In the genomic region with DNA sequence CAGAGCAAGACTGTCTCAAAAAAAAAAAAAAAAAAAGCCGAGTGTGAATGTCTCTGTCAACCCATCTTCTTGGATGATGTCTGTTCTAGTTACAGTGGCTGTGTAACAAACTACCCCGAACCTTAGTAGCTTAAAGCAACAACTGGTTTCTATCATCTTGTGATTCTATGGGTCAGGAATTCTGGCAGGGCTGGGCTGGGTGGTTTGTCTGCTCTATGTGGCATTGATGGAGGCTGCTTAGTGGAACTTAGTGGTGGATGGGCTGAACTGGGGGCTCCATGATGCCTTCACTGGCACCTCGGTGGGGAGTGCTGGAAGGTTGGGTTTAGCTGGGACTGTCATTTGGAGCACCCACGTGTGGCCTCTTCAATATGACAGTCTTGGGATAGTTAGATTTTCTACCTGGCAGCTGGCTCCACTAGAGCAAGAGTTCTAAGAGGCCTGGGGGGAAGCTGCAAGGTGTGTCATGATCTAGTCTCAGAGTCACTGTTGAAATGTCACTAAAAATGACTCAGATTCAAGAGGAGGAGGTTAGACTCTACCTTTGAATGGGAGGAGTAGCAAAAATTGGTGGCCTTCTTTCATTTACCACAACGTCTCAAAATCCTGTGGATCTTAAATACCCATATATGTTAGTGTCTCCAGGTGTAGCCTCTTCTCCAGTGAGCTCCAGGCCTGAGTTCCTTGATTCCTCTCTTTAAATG, we compare ENCODE assay signal across 19 cellular contexts. TPM values are rescaled to one million over a fixed set of nuclear protein-coding genes. Genes with fewer than 3 reads are reported as not detected.
"Had no signal": no experiment of that assay in that cellular context is flagged by ENCODE, and none has a peak within 500 bp of the region (broad histone marks: within the 10 kb centered on the region; RNA-seq: fewer than 3 reads in every experiment).

No MANE protein-coding gene starts in this region.

- DNase-seq: activated CD4-positive, alpha-beta memory T cell treated with anti-CD3 and anti-CD28 coated beads for 36 hours; activated CD4-positive, CD25-positive, alpha-beta regulatory T cell treated with anti-CD3 and anti-CD28 coated beads, Interleukin-2, amount 50 U/mL, for 72 hours; activated naive CD4-positive, alpha-beta T cell treated with anti-CD3 and anti-CD28 coated beads, Interleukin-2, amount 10 ng/mL, durations not matched to agents 7 days and 5 days; amygdala; brain microvascular endothelial cell; effector memory CD4-positive, alpha-beta T cell; erythroblast; hypothalamus; left cardiac atrium; naive B cell; occipital lobe; SW 1271; testis had no signal

- H3K9me3 Mint-ChIP-seq: activated CD4-positive, alpha-beta memory T cell treated with anti-CD3 and anti-CD28 coated beads for 36 hours; activated naive CD4-positive, alpha-beta T cell treated with anti-CD3 and anti-CD28 coated beads, Interleukin-2, amount 10 ng/mL, durations not matched to agents 7 days and 5 days; activated T-helper 2 cell treated with anti-CD3 and anti-CD28 coated beads, Interferon-gamma antibody, Interleukin-2, Interleukin-4, amounts not matched to agents 10 μg/mL and 5 μg/mL and 100 μg/mL, durations not matched to agents 14 hours and 24 hours and 36 hours; stimulated activated naive CD8-positive, alpha-beta T cell treated with anti-CD3 and anti-CD28 coated beads, Interleukin-15, Interleukin-2, amounts not matched to agents 100 ng/mL and 50 ng/mL, for 24 hours had no signal

- H3K36me3 ChIP-seq: brain microvascular endothelial cell had no signal

- H3K4me3 ChIP-seq: lung, testis had no signal

- H3K27ac Mint-ChIP-seq: activated CD4-positive, alpha-beta memory T cell treated with anti-CD3 and anti-CD28 coated beads for 36 hours; activated naive CD4-positive, alpha-beta T cell treated with anti-CD3 and anti-CD28 coated beads, Interleukin-2, amount 10 ng/mL, durations not matched to agents 7 days and 5 days; activated T-helper 2 cell treated with anti-CD3 and anti-CD28 coated beads, Interferon-gamma antibody, Interleukin-2, Interleukin-4, amounts not matched to agents 10 μg/mL and 5 μg/mL and 100 μg/mL, durations not matched to agents 14 hours and 24 hours and 36 hours; naive B cell; stimulated activated naive CD8-positive, alpha-beta T cell treated with anti-CD3 and anti-CD28 coated beads, Interleukin-15, Interleukin-2, amounts not matched to agents 100 ng/mL and 50 ng/mL, for 24 hours had no signal

- H3K4me3 Mint-ChIP-seq: activated CD4-positive, alpha-beta memory T cell treated with anti-CD3 and anti-CD28 coated beads for 36 hours; activated naive CD4-positive, alpha-beta T cell treated with anti-CD3 and anti-CD28 coated beads, Interleukin-2, amount 10 ng/mL, durations not matched to agents 7 days and 5 days; stimulated activated naive CD8-positive, alpha-beta T cell treated with anti-CD3 and anti-CD28 coated beads, Interleukin-15, Interleukin-2, amounts not matched to agents 100 ng/mL and 50 ng/mL, for 24 hours had no signal

- H3K36me3 Mint-ChIP-seq: activated CD4-positive, alpha-beta memory T cell treated with anti-CD3 and anti-CD28 coated beads for 36 hours; activated naive CD4-positive, alpha-beta T cell treated with anti-CD3 and anti-CD28 coated beads, Interleukin-2, amount 10 ng/mL, durations not matched to agents 7 days and 5 days; naive B cell had no signal

- H3K27me3 Mint-ChIP-seq: activated CD4-positive, alpha-beta memory T cell treated with anti-CD3 and anti-CD28 coated beads for 36 hours; stimulated activated naive CD8-positive, alpha-beta T cell treated with anti-CD3 and anti-CD28 coated beads, Interleukin-15, Interleukin-2, amounts not matched to agents 100 ng/mL and 50 ng/mL, for 24 hours had no signal

- H3K27me3 ChIP-seq: brain microvascular endothelial cell, testis had no signal

- ATAC-seq: left cardiac atrium, sciatic nerve had no signal

- H3K9me3 ChIP-seq: testis had no signal

- H3K27ac ChIP-seq: brain microvascular endothelial cell had no signal

RNA-seq across cellular contexts. Expression of a gene that starts 56.7 kb away (rescaled TPM):
- total RNA-seq: activated CD4-positive, alpha-beta memory T cell treated with anti-CD3 and anti-CD28 coated beads for 36 hours; activated T-helper 2 cell treated with anti-CD3 and anti-CD28 coated beads, Interferon-gamma antibody, Interleukin-2, Interleukin-4, amounts not matched to agents 10 μg/mL and 5 μg/mL and 100 μg/mL, durations not matched to agents 14 hours and 24 hours and 36 hours; lung; occipital lobe; pulmonary artery endothelial cell; sciatic nerve; urinary bladder had no signal
